ENCODE assay signal across 22 cellular contexts in genomic region chr9:111838439-111838838, GRCh38. TPM values are rescaled to one million over a fixed set of nuclear protein-coding genes. Genes with fewer than 3 reads are reported as not detected.
A peak's percentile ranks its signal among the peaks of the same experiment; 100 is the strongest.
DNase-seq lines count a peak whose midpoint lies in the region; ATAC-seq and TF ChIP-seq lines count a peak whose summit lies in the region.
"Had no signal": no experiment of that assay in that cellular context is flagged by ENCODE, and none has a peak within 500 bp of the region (broad histone marks: within the 10 kb centered on the region; RNA-seq: fewer than 3 reads in every experiment).

No MANE protein-coding gene starts in this region.

- H4K20me1 ChIP-seq in BLaER1 = no peaks in the 10 kb centered on the region
- H4K20me1 ChIP-seq in Karpas-422 (ENCODE audit: insufficient read depth, low read depth, low read length) = no peaks in the 10 kb centered on the region

- TF ChIP-seq CTCF in RWPE2 (IDR thresholded peaks at IDR 0.05; ENCODE audit: poor library complexity, severe bottlenecking) = no peak
- TF ChIP-seq CTCF in mucosa of descending colon (IDR thresholded peaks at IDR 0.05) = no peak
- no peak for TF ChIP-seq CTCF in GM13977 (IDR thresholded peaks at IDR 0.05; ENCODE audit: extremely low read depth, insufficient read depth, missing control alignments)

- no peak overlapping the region for H3K4me3 ChIP-seq in BLaER1
- no peak overlapping the region for H3K4me3 ChIP-seq in RWPE2 (ENCODE audit: severe bottlenecking)
- no peak overlapping the region for H3K4me3 ChIP-seq in mucosa of descending colon
- no peak overlapping the region for H3K4me3 ChIP-seq in Karpas-422 (ENCODE audit: low read length)
- no peak overlapping the region for H3K4me3 ChIP-seq in trophoblast cell (ENCODE audit: low read depth, low read length)

- no peak overlapping the region for H3K18ac ChIP-seq in trophoblast cell (ENCODE audit: low read length)

- H3K14ac ChIP-seq in trophoblast cell (ENCODE audit: low read length) = no peak overlapping the region

- in situ Hi-C loops in GM13977 (cut with MboI; ENCODE audit: low pct_unique_long_range_greater_than_20kb, low sequenced_read_pairs, unreplicated experiment) = no loop called here

- no peaks in the 10 kb centered on the region for H3K9me3 ChIP-seq in BLaER1
- no peaks in the 10 kb centered on the region for H3K9me3 ChIP-seq in RWPE2 (ENCODE audit: severe bottlenecking)
- H3K9me3 ChIP-seq in mucosa of descending colon = no peaks in the 10 kb centered on the region
- H3K9me3 ChIP-seq in Karpas-422 (ENCODE audit: low read length) = no peaks in the 10 kb centered on the region
- H3K9me3 ChIP-seq in trophoblast cell (ENCODE audit: insufficient read depth, low read depth, low read length) = no peaks in the 10 kb centered on the region

- H3K9me2 ChIP-seq in Karpas-422 (replicated peaks; ENCODE audit: insufficient read depth, low read length) = no peaks in the 10 kb centered on the region

- no peak overlapping the region for H3K27ac ChIP-seq in BLaER1
- peak overlapping the region; percentile 38 for H3K27ac ChIP-seq in RWPE2 (ENCODE audit: poor library complexity, severe bottlenecking)
- no peak overlapping the region for H3K27ac ChIP-seq in Karpas-422 (ENCODE audit: low read length)
- no peak overlapping the region for H3K27ac ChIP-seq in trophoblast cell (ENCODE audit: low read depth, low read length)

- no peaks in the 10 kb centered on the region for H3K36me3 ChIP-seq in BLaER1
- H3K36me3 ChIP-seq in RWPE2 (ENCODE audit: low read depth) = no peaks in the 10 kb centered on the region
- no peaks in the 10 kb centered on the region for H3K36me3 ChIP-seq in mucosa of descending colon (ENCODE audit: low read depth)
- no peaks in the 10 kb centered on the region for H3K36me3 ChIP-seq in Karpas-422 (ENCODE audit: insufficient read depth, low read length)
- H3K36me3 ChIP-seq in trophoblast cell (ENCODE audit: control insufficient read depth in 1 of 2, insufficient read depth in 2 of 2, low read length in 2 of 2) = no peaks in the 10 kb centered on the region

- H3K4me1 ChIP-seq in BLaER1 (peaks cover 32% of the 10 kb centered on the region), RWPE2 (ENCODE audit: insufficient read depth, poor library complexity, severe bottlenecking) (peaks cover 18% of the 10 kb centered on the region), mucosa of descending colon (ENCODE audit: low read depth) (peaks cover 5% of the 10 kb centered on the region), Karpas-422 (ENCODE audit: low read length) (no peaks in the 10 kb centered on the region), trophoblast cell (ENCODE audit: control insufficient read depth in 1 of 2, insufficient read depth in 2 of 2, low read length in 2 of 2) (no peaks in the 10 kb centered on the region)

- H3K27me3 ChIP-seq in BLaER1 (no peaks in the 10 kb centered on the region), RWPE2 (ENCODE audit: insufficient read depth, poor library complexity, severe bottlenecking) (no peaks in the 10 kb centered on the region), Karpas-422 (ENCODE audit: low read length) (no peaks in the 10 kb centered on the region), trophoblast cell (ENCODE audit: insufficient read depth, low read length) (no peaks in the 10 kb centered on the region)

- no CpG with 5 or more reads among the region's 2 CpGs for WGBS in trophoblast cell (ENCODE audit: extremely low coverage, insufficient coverage, insufficient read length)

- H4K91ac ChIP-seq in trophoblast cell (ENCODE audit: low read depth, low read length) = no peak overlapping the region

- no peak overlapping the region for H4K12ac ChIP-seq in trophoblast cell (ENCODE audit: low read depth, low read length)

- no peak overlapping the region for H2BK5ac ChIP-seq in trophoblast cell (ENCODE audit: low read depth, low read length, poor library complexity)

- H3K23ac ChIP-seq in trophoblast cell (ENCODE audit: low read length) = no peak overlapping the region

- no peak overlapping the region for H3K9ac ChIP-seq in BLaER1
- H3K9ac ChIP-seq in Karpas-422 (ENCODE audit: low read length) = no peak overlapping the region
- no peak overlapping the region for H3K9ac ChIP-seq in trophoblast cell (ENCODE audit: low read length)

- no peak overlapping the region for H3K4ac ChIP-seq in trophoblast cell (ENCODE audit: low read depth, low read length)

- intact Hi-C loops in mucosa of descending colon (cut with DNase I, micrococcal nuclease) = no loop called here

- DNase-seq in RWPE2 (ENCODE audit: low spot score) (no peak), dermis blood vessel endothelial cell (peak; percentile 41), mucosa of descending colon (no peak), GM13977 (ENCODE audit: low spot score) (no peak), Karpas-422 (no peak), trophoblast cell (no peak)
- DNase-seq: CD8-positive, alpha-beta T cell; DMS79; H7; KG1; NCI-H1436; NCI-H1930; NCI-H226; NCI-H524; NCI-H82; RPMI8226; SIG-M5 had no signal

- H4K8ac ChIP-seq in trophoblast cell (ENCODE audit: low read depth, low read length) = no peak overlapping the region

- ATAC-seq in RWPE2 (ENCODE audit: low read depth) (no peak), mucosa of descending colon (peak; percentile 6), GM18861 (IDR thresholded peaks at IDR 0.05; ENCODE audit: unreplicated experiment) (no peak)
- ATAC-seq: CD8-positive, alpha-beta T cell; SK-N-SH treated with all-trans-retinoic acid at 6 μM for 48 hours had no signal

- peak overlapping the region; percentile 33 for H3K4me2 ChIP-seq in BLaER1
- H3K4me2 ChIP-seq in Karpas-422 (ENCODE audit: low read depth, low read length, poor library complexity, severe bottlenecking) = no peak overlapping the region
- H3K4me2 ChIP-seq in trophoblast cell (ENCODE audit: low read length) = no peak overlapping the region

- H3K79me2 ChIP-seq in Karpas-422 (ENCODE audit: low read length) (no peaks in the 10 kb centered on the region), trophoblast cell (ENCODE audit: control insufficient read depth, insufficient read depth, low read length, poor library complexity) (no peaks in the 10 kb centered on the region)

- H2BK120ac ChIP-seq in trophoblast cell (ENCODE audit: insufficient read depth, low read length, poor library complexity) = no peak overlapping the region

- no peak overlapping the region for H2AFZ ChIP-seq in Karpas-422 (ENCODE audit: low read length)
- no peak overlapping the region for H2AFZ ChIP-seq in trophoblast cell (ENCODE audit: insufficient read depth, low read length, poor library complexity)

- H2AK5ac ChIP-seq in trophoblast cell (ENCODE audit: low read length) = no peak overlapping the region

- no peaks in the 10 kb centered on the region for H3K79me1 ChIP-seq in trophoblast cell (ENCODE audit: low read length)

- H2BK12ac ChIP-seq in trophoblast cell (ENCODE audit: low read length) = no peak overlapping the region

RNA-seq across cellular contexts. Expression of gene SHOC1, which starts 43.7 kb away (rescaled TPM):
- total RNA-seq in dermis blood vessel endothelial cell (not detected in 2 replicates), mucosa of descending colon (not detected)
- total RNA-seq in Karpas-422 (2014; rRNA removed; shearing (Covaris generic); ENCODE audit: low replicate concordance) = not detected in 2 replicates
- not detected in 2 replicates for polyA plus RNA-seq in trophoblast cell (2013)
- total RNA-seq: A172; CD8-positive, alpha-beta T cell; H7 had no signal
- polyA plus RNA-seq: BJ had no signal

RNA-seq across cellular contexts. Expression of gene UGCG, which starts 58.2 kb away (rescaled TPM):
- 63.8 and 112 TPM in 2 replicates for total RNA-seq in dermis blood vessel endothelial cell
- total RNA-seq in mucosa of descending colon = 10 to 100 TPM; 36.5 to 48.2 (median 39.8) TPM
- total RNA-seq in Karpas-422 (2014; rRNA removed; shearing (Covaris generic); ENCODE audit: low replicate concordance) = 15.0 and 24.2 TPM in 2 replicates
- 14.9 and 15.5 TPM in 2 replicates for polyA plus RNA-seq in trophoblast cell (2013)
